ENCODE assay signal across 14 cellular contexts in genomic region chr7:82506702-82507101, GRCh38.
DNase-seq lines count a peak whose midpoint lies in the region; ATAC-seq lines count a peak whose summit lies in the region.
"Had no signal": no experiment of that assay in that cellular context is flagged by ENCODE, and none has a peak within 500 bp of the region (broad histone marks: within the 10 kb centered on the region; RNA-seq: fewer than 3 reads in every experiment).

No MANE protein-coding gene starts in this region.

- DNase-seq in NCI-H1417 (lab: John Stamatoyannopoulos, UW) (peak in 2 of 3 experiments; percentile 51 to 67), NCI-H1417 treated with DMSO at 0.1 percent for 48 hours (lab: John Stamatoyannopoulos, UW) (no peak), SHP77 treated with DMSO at 0.1 percent for 48 hours (lab: John Stamatoyannopoulos, UW) (peak; percentile 37), right cardiac atrium (peak; percentile 38 to 66 (median 59)), stromal cell of bone marrow (ENCODE audit: low read depth) (peak; percentile 29), KG1 (lab: John Stamatoyannopoulos, UW) (no peak)
- no peak for DNase-seq in activated naive CD4-positive, alpha-beta T cell treated with anti-CD3 and anti-CD28 coated beads, Interleukin-2, amount 50 U/mL, for 72 hours (ENCODE audit: low spot score in 2 of 2)
- DNase-seq: 8988T; activated naive CD8-positive, alpha-beta T cell treated with anti-CD3 and anti-CD28 coated beads, Interleukin-2, amount 50 U/mL, for 24 hours; effector memory CD4-positive, alpha-beta T cell; NCI-H1092 treated with DMSO at 0.1 percent for 48 hours; stimulated activated CD4-positive, alpha-beta T cell treated with anti-CD3 and anti-CD28 coated beads, Interleukin-12 subunit alpha, Interleukin-12 subunit beta, amount 100 ng/mL, for 4 hours; T-helper 9 cell had no signal

- H3K4me3 ChIP-seq in right cardiac atrium (ENCODE audit: low read length) = no peak overlapping the region

- H3K4me1 ChIP-seq in right cardiac atrium (ENCODE audit: control insufficient read depth, insufficient read depth, low read length) = no peaks in the 10 kb centered on the region

- no peaks in the 10 kb centered on the region for H3K27me3 ChIP-seq in right cardiac atrium (ENCODE audit: control insufficient read depth, insufficient read depth)

- peaks cover 5 to 9% of the 10 kb centered on the region in 2 donors for H3K36me3 Mint-ChIP-seq in activated naive CD4-positive, alpha-beta T cell treated with anti-CD3 and anti-CD28 coated beads, Interleukin-2, amount 50 U/mL, for 72 hours

- WGBS in right cardiac atrium = 62% methylated on average over 15 of the region's 15 CpGs

- peak; percentile 61 to 70 for ATAC-seq in right cardiac atrium
- ATAC-seq in GM19328 (IDR thresholded peaks at IDR 0.05; ENCODE audit: unreplicated experiment) = no peak
- ATAC-seq in activated naive CD4-positive, alpha-beta T cell treated with anti-CD3 and anti-CD28 coated beads, Interleukin-2, amount 50 U/mL, for 72 hours = no peak
- ATAC-seq: activated naive CD8-positive, alpha-beta T cell treated with anti-CD3 and anti-CD28 coated beads, Interleukin-2, amount 50 U/mL, for 24 hours had no signal

- no peak overlapping the region for H3K27ac Mint-ChIP-seq in activated naive CD4-positive, alpha-beta T cell treated with anti-CD3 and anti-CD28 coated beads, Interleukin-2, amount 50 U/mL, for 72 hours
- H3K27ac Mint-ChIP-seq: activated naive CD8-positive, alpha-beta T cell treated with anti-CD3 and anti-CD28 coated beads, Interleukin-2, amount 50 U/mL, for 24 hours had no signal

- no peaks in the 10 kb centered on the region for H3K9me3 ChIP-seq in right cardiac atrium (ENCODE audit: control insufficient read depth, low read length)

- H3K27ac ChIP-seq in right cardiac atrium (ENCODE audit: low read length) = no peak overlapping the region

- intact Hi-C loops in right cardiac atrium (cut with DNase I) = no loop called here

- peaks cover 9 to 14% of the 10 kb centered on the region in 2 donors for H3K9me3 Mint-ChIP-seq in activated naive CD4-positive, alpha-beta T cell treated with anti-CD3 and anti-CD28 coated beads, Interleukin-2, amount 50 U/mL, for 72 hours

Comparison
In these comparisons a context has a peak if more than half of its experiments do, and no peak if none do; other contexts are left out.
1. DNase-seq: peak in NCI-H1417 (2 of 3), SHP77 treated with DMSO at 0.1 percent for 48 hours (single experiment), right cardiac atrium (3 of 3) and stromal cell of bone marrow (single experiment); none in NCI-H1417 treated with DMSO at 0.1 percent for 48 hours (single experiment), KG1 (single experiment) and activated naive CD4-positive, alpha-beta T cell treated with anti-CD3 and anti-CD28 coated beads, Interleukin-2, amount 50 U/mL, for 72 hours (0 of 2).
2. ATAC-seq: peak in right cardiac atrium (2 of 2); none in GM19328 (single experiment) and activated naive CD4-positive, alpha-beta T cell treated with anti-CD3 and anti-CD28 coated beads, Interleukin-2, amount 50 U/mL, for 72 hours (0 of 2).